ENCODE assay signal across 18 cellular contexts in genomic region chr21:15495965-15496364, GRCh38.
DNase-seq lines count a peak whose midpoint lies in the region; ATAC-seq and TF ChIP-seq lines count a peak whose summit lies in the region.
"Had no signal": no experiment of that assay in that cellular context is flagged by ENCODE, and none has a peak within 500 bp of the region (broad histone marks: within the 10 kb centered on the region; RNA-seq: fewer than 3 reads in every experiment).

No MANE protein-coding gene starts in this region.

- no peaks in the 10 kb centered on the region for H3K27me3 ChIP-seq in BE2C
- H3K27me3 ChIP-seq in foreskin keratinocyte = no peaks in the 10 kb centered on the region
- H3K27me3 ChIP-seq in right cardiac atrium (ENCODE audit: control insufficient read depth, insufficient read depth) = no peaks in the 10 kb centered on the region
- H3K27me3 ChIP-seq: SJSA1, stomach had no signal

- DNase-seq in BE2C = peak; percentile 26
- peak; percentile 54 for DNase-seq in LHCN-M2 (ENCODE audit: low read depth)
- DNase-seq in choroid plexus epithelial cell (ENCODE audit: low read depth) = peak; percentile 30
- DNase-seq in foreskin keratinocyte = peak; percentile 45 to 69
- no peak for DNase-seq in ureter (ENCODE audit: low spot score)
- no peak for DNase-seq in right cardiac atrium
- DNase-seq: CD8-positive, alpha-beta T cell; hippocampal formation; midbrain; NCI-H1048; NCI-H2107; NCI-H526 treated with DMSO at 0.1 percent for 48 hours; stomach had no signal

- H3K4me1 ChIP-seq in BE2C (peaks cover 14% of the 10 kb centered on the region), foreskin keratinocyte (peaks cover 4% of the 10 kb centered on the region), right cardiac atrium (ENCODE audit: control insufficient read depth, insufficient read depth, low read length) (no peaks in the 10 kb centered on the region)
- H3K4me1 ChIP-seq: SJSA1, stomach had no signal

- WGBS in right cardiac atrium = 68% methylated on average over 3 of the region's 3 CpGs

- ATAC-seq in foreskin keratinocyte (peak; percentile 74), GM21737 (IDR thresholded peaks at IDR 0.05; ENCODE audit: unreplicated experiment) (no peak), GM21515 (IDR thresholded peaks at IDR 0.05; ENCODE audit: unreplicated experiment) (no peak), right cardiac atrium (no peak)
- ATAC-seq: activated CD4-positive, CD25-positive, alpha-beta regulatory T cell treated with anti-CD3 and anti-CD28 coated beads, Interleukin-2, amount 50 U/mL, for 24 hours; CD8-positive, alpha-beta T cell had no signal

- no peak overlapping the region for H3K27ac ChIP-seq in foreskin keratinocyte
- H3K27ac ChIP-seq in right cardiac atrium (ENCODE audit: low read length) = no peak overlapping the region
- H3K27ac ChIP-seq: epithelial cell of prostate, SJSA1, stomach had no signal

- intact Hi-C loops in right cardiac atrium (cut with DNase I) = no loop called here

- no peaks in the 10 kb centered on the region for H3K36me3 ChIP-seq in BE2C
- H3K36me3 ChIP-seq: SJSA1, stomach had no signal

- no peak; the same call in 1 of the 2 replicates for TF ChIP-seq CTCF in BE2C (IDR thresholded peaks at IDR 0.05; ENCODE audit: low read depth, low read length)
- TF ChIP-seq CTCF in choroid plexus epithelial cell (conservative IDR thresholded peaks at IDR 0.05; ENCODE audit: low read depth, low read length) = no peak
- peak; percentile 59 for TF ChIP-seq CTCF in foreskin keratinocyte (conservative IDR thresholded peaks at IDR 0.05)

- H3K9me3 ChIP-seq in BE2C (no peaks in the 10 kb centered on the region), right cardiac atrium (ENCODE audit: control insufficient read depth, low read length) (no peaks in the 10 kb centered on the region)
- H3K9me3 ChIP-seq: SJSA1, stomach had no signal

- H3K4me3 ChIP-seq in BE2C (ENCODE audit: low read depth, low read length) (no peak overlapping the region), choroid plexus epithelial cell (ENCODE audit: low read depth, low read length) (no peak overlapping the region), right cardiac atrium (ENCODE audit: low read length) (no peak overlapping the region)
- H3K4me3 ChIP-seq: SJSA1, stomach had no signal

Comparison
In these comparisons a context has a peak if more than half of its experiments do, and no peak if none do; other contexts are left out.
1. DNase-seq: peak in BE2C (single experiment), LHCN-M2 (single experiment), choroid plexus epithelial cell (single experiment) and foreskin keratinocyte (2 of 2); none in ureter (single experiment) and right cardiac atrium (0 of 3).